9 cellular contexts compared by ENCODE assay signal in genomic region chr17:9597638-9598037, GRCh38. TPM values are rescaled to one million over a fixed set of nuclear protein-coding genes. Genes with fewer than 3 reads are reported as not detected.
"Had no signal": no experiment of that assay in that cellular context is flagged by ENCODE, and none has a peak within 500 bp of the region (broad histone marks: within the 10 kb centered on the region; RNA-seq: fewer than 3 reads in every experiment).

No MANE protein-coding gene starts in this region.

RNA-seq across cellular contexts. Expression of gene CFAP52, which starts 21.2 kb away (rescaled TPM):
- total RNA-seq: OCI-LY7, PC-9, Peyer's patch, Right ventricle myocardium inferior, RPMI7951, SJCRH30, SJSA1, SK-MEL-5 had no signal

RNA-seq across cellular contexts. Expression of gene USP43, which starts 47.7 kb away (rescaled TPM):
- total RNA-seq: Right ventricle myocardium inferior, Right ventricle myocardium superior had no signal
